In the genomic region with DNA sequence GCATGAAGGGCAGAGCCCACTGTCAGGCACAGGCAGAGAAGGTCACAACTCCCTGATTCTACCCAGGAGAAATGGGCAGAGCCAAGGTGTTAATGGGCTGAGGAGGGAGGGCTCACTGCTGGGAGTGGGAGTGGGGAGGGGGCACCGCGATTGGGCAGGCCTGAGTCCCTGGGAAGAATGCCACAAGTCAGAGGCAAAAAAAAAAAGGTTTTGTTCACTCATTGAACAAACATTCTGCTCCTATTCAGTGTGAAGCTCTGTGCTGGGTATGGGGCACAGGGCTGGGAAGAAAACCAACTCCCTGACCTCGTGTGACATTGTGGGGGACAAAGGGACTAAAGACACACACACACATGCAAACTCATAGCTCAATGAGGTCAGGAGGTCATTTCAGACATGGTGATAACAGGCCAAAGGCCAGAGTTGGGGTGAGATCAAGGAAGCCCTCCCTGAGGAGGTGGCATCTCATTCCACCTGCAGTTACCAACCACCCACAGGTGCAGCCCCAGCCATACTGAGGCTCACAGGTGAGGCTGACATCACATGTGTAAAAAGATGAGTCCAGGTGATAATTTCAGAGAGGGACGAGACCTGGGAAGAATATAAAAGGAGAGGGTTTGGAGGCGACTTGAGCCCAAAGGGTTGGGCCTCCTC, we compare ENCODE assay signal across 16 cellular contexts. TPM values are rescaled to one million over a fixed set of nuclear protein-coding genes. Genes with fewer than 3 reads are reported as not detected.
DNase-seq lines count a peak whose midpoint lies in the region; ATAC-seq and TF ChIP-seq lines count a peak whose summit lies in the region.
"Had no signal": no experiment of that assay in that cellular context is flagged by ENCODE, and none has a peak within 500 bp of the region (broad histone marks: within the 10 kb centered on the region; RNA-seq: fewer than 3 reads in every experiment).

No MANE protein-coding gene starts in this region.

- POLR2A ChIA-PET in SK-N-SH (lab: Yijun Ruan, JAX) = no interaction called here

- no peaks in the 10 kb centered on the region for H3F3A ChIP-seq in SK-N-SH (replicated peaks; ENCODE audit: insufficient read depth)

- H3K4ac ChIP-seq in trophoblast cell (ENCODE audit: low read depth, low read length) = no peak overlapping the region

- no peak for DNase-seq in SK-N-SH
- no peak for DNase-seq in trophoblast cell
- DNase-seq in upper lobe of right lung = no peak
- no peak for DNase-seq in HPDE6-E6E7 (ENCODE audit: extremely low spot score)
- DNase-seq in RKO (ENCODE audit: low spot score) = no peak
- DNase-seq in COLO829 (ENCODE audit: low spot score) = no peak
- DNase-seq: dermis blood vessel endothelial cell; H7; heart right ventricle; NCI-H2029 treated with DMSO at 0.1 percent for 48 hours; NCI-H524; stimulated activated CD4-positive, alpha-beta T cell treated with anti-CD3 and anti-CD28 coated beads, Interleukin-1b, Interleukin-23, amount 100 ng/mL, for 48 hours had no signal

- H3K4me2 ChIP-seq in SK-N-SH = peak overlapping the region; percentile 12; the same call in 1 of the 2 replicates
- H3K4me2 ChIP-seq in trophoblast cell (ENCODE audit: low read length) = no peak overlapping the region

- no peak overlapping the region for H2BK120ac ChIP-seq in trophoblast cell (ENCODE audit: insufficient read depth, low read length, poor library complexity)

- H2AFZ ChIP-seq in SK-N-SH (ENCODE audit: low read depth) (no peak overlapping the region), trophoblast cell (ENCODE audit: insufficient read depth, low read length, poor library complexity) (no peak overlapping the region)

- H4K8ac ChIP-seq in trophoblast cell (ENCODE audit: low read depth, low read length) = no peak overlapping the region

- no peak for TF ChIP-seq RAD21 in SK-N-SH (IDR thresholded peaks at IDR 0.05; ENCODE audit: low read length)

- CTCF ChIA-PET in SK-N-SH (lab: Yijun Ruan, JAX) = interaction anchor here (2.7 kb wide), 1 partner anchor 374 kb away, joined by 9 read pairs; no protein-coding TSS in a partner anchor

- H3K27me3 ChIP-seq in SK-N-SH (ENCODE audit: insufficient read depth) (no peaks in the 10 kb centered on the region), endocrine pancreas (ENCODE audit: control insufficient read depth, insufficient read depth, low read length) (peaks cover 14% of the 10 kb centered on the region), trophoblast cell (ENCODE audit: insufficient read depth, low read length) (no peaks in the 10 kb centered on the region), upper lobe of right lung (no peaks in the 10 kb centered on the region)
- H3K27me3 ChIP-seq: adrenal gland had no signal

- H3K23ac ChIP-seq in trophoblast cell (ENCODE audit: low read length) = no peak overlapping the region

- peaks cover 22% of the 10 kb centered on the region for H3K79me1 ChIP-seq in trophoblast cell (ENCODE audit: low read length)

- H4K91ac ChIP-seq in trophoblast cell (ENCODE audit: low read depth, low read length) = no peak overlapping the region

- intact Hi-C loops in upper lobe of right lung (cut with DNase I) = no loop called here

- no peak overlapping the region for H3K18ac ChIP-seq in trophoblast cell (ENCODE audit: low read length)

- TF ChIP-seq CTCF in SK-N-SH (IDR thresholded peaks at IDR 0.05) (no peak), upper lobe of right lung (IDR thresholded peaks at IDR 0.05) (no peak)

- peaks cover 25 to 30% of the 10 kb centered on the region in 2 experiments for H3K4me1 ChIP-seq in SK-N-SH (ENCODE audit: control insufficient read depth in 1 of 2, insufficient read depth in 2 of 2, low read depth in 1 of 2, low read length in 1 of 2)
- H3K4me1 ChIP-seq in endocrine pancreas (ENCODE audit: control insufficient read depth, insufficient read depth, low read length) = no peaks in the 10 kb centered on the region
- peaks cover 12% of the 10 kb centered on the region in 2 experiments for H3K4me1 ChIP-seq in trophoblast cell (ENCODE audit: control insufficient read depth in 1 of 2, insufficient read depth in 2 of 2, low read length in 2 of 2)
- peaks cover 35% of the 10 kb centered on the region for H3K4me1 ChIP-seq in upper lobe of right lung

- H3K9ac ChIP-seq in SK-N-SH (no peak overlapping the region; the same call in 1 of the 2 replicates), endocrine pancreas (ENCODE audit: control insufficient read depth, insufficient read depth, low read length) (peak overlapping the region; percentile 21), trophoblast cell (ENCODE audit: low read length) (no peak overlapping the region)

- no peak overlapping the region for H2BK5ac ChIP-seq in trophoblast cell (ENCODE audit: low read depth, low read length, poor library complexity)

- ATAC-seq in SK-N-SH treated with all-trans-retinoic acid at 6 μM for 48 hours = no peak
- no peak for ATAC-seq in upper lobe of right lung
- ATAC-seq: heart right ventricle, HepG2 had no signal

- TF ChIP-seq EP300 in SK-N-SH (IDR thresholded peaks at IDR 0.05; ENCODE audit: borderline replicate concordance in 1 of 2, low read depth in 1 of 2, low read length in 1 of 2) = no peak

- H4K12ac ChIP-seq in trophoblast cell (ENCODE audit: low read depth, low read length) = no peak overlapping the region

- H2AK5ac ChIP-seq in trophoblast cell (ENCODE audit: low read length) = peak overlapping the region; percentile 26

- H3K9me3 ChIP-seq in SK-N-SH = no peaks in the 10 kb centered on the region
- no peaks in the 10 kb centered on the region for H3K9me3 ChIP-seq in endocrine pancreas (ENCODE audit: control insufficient read depth, low read length)
- peaks cover 4% of the 10 kb centered on the region for H3K9me3 ChIP-seq in trophoblast cell (ENCODE audit: insufficient read depth, low read depth, low read length)
- H3K9me3 ChIP-seq in upper lobe of right lung = no peaks in the 10 kb centered on the region
- H3K9me3 ChIP-seq: adrenal gland, heart right ventricle had no signal

- H4K20me1 ChIP-seq in SK-N-SH (ENCODE audit: insufficient read depth) = peaks cover 10% of the 10 kb centered on the region

- H3K4me3 ChIP-seq in SK-N-SH (ENCODE audit: low read depth in 2 of 2, low read length in 1 of 2) (no peak overlapping the region), endocrine pancreas (ENCODE audit: control insufficient read depth, insufficient read depth, low read length) (no peak overlapping the region), trophoblast cell (ENCODE audit: low read depth, low read length) (no peak overlapping the region), upper lobe of right lung (no peak overlapping the region)
- H3K4me3 ChIP-seq: adrenal gland, heart right ventricle had no signal

- WGBS in SK-N-SH (ENCODE audit: low lambda C conversion rate) = 75% methylated on average over 5 of the region's 5 CpGs
- no CpG with 5 or more reads among the region's 5 CpGs for WGBS in trophoblast cell (ENCODE audit: extremely low coverage, insufficient coverage, insufficient read length)

- H3K27ac ChIP-seq in SK-N-SH (ENCODE audit: low read depth in 2 of 2, low read length in 1 of 2) = peak overlapping the region in 1 of 2 experiments; percentile 4; a peak in 1 of 4 replicates
- no peak overlapping the region for H3K27ac ChIP-seq in trophoblast cell (ENCODE audit: low read depth, low read length)
- H3K27ac ChIP-seq in upper lobe of right lung = peak overlapping the region; percentile 78
- H3K27ac ChIP-seq: adrenal gland had no signal

- H3K79me2 ChIP-seq in SK-N-SH (ENCODE audit: insufficient read depth) = peaks cover 22% of the 10 kb centered on the region
- H3K79me2 ChIP-seq in trophoblast cell (ENCODE audit: control insufficient read depth, insufficient read depth, low read length, poor library complexity) = peaks cover 18% of the 10 kb centered on the region

- H3K36me3 ChIP-seq in SK-N-SH (replicated peaks in 1 of 2; ENCODE audit: control insufficient read depth in 1 of 2, insufficient read depth in 2 of 2, low read length in 1 of 2) = no peaks in the 10 kb centered on the region
- H3K36me3 ChIP-seq in endocrine pancreas (ENCODE audit: control insufficient read depth, insufficient read depth, low read length) = no peaks in the 10 kb centered on the region
- no peaks in the 10 kb centered on the region for H3K36me3 ChIP-seq in trophoblast cell (ENCODE audit: control insufficient read depth in 1 of 2, insufficient read depth in 2 of 2, low read length in 2 of 2)
- H3K36me3 ChIP-seq in upper lobe of right lung = no peaks in the 10 kb centered on the region
- H3K36me3 ChIP-seq: adrenal gland, heart right ventricle had no signal

- no peak overlapping the region for H3K14ac ChIP-seq in trophoblast cell (ENCODE audit: low read length)

- peak overlapping the region; percentile 18 for H2BK12ac ChIP-seq in trophoblast cell (ENCODE audit: low read length)

- H3K9me2 ChIP-seq in SK-N-SH = no peaks in the 10 kb centered on the region

TF ChIP-seq in SK-N-SH, 30 proteins besides CTCF, POLR2A, EP300 and RAD21 (continues in another document):
- no peak for TF ChIP-seq NFIC (IDR thresholded peaks at IDR 0.05; ENCODE audit: borderline replicate concordance)
- no peak for TF ChIP-seq ELF1 (IDR thresholded peaks at IDR 0.05)
- TF ChIP-seq, protein P1, sequence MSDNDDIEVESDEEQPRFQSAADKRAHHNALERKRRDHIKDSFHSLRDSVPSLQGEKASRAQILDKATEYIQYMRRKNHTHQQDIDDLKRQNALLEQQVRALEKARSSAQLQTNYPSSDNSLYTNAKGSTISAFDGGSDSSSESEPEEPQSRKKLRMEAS (IDR thresholded peaks at IDR 0.05; ENCODE audit: low read depth) = no peak
- TF ChIP-seq CHD2 (IDR thresholded peaks at IDR 0.05; ENCODE audit: low read length, partially characterized antibody) = no peak
- no peak for TF ChIP-seq TEAD4 (IDR thresholded peaks at IDR 0.05; ENCODE audit: borderline replicate concordance, insufficient read depth)
- TF ChIP-seq FOXJ3 (CRISPR knock-in tag; IDR thresholded peaks at IDR 0.05) = no peak
- TF ChIP-seq RFX5 (IDR thresholded peaks at IDR 0.05; ENCODE audit: low read length) = no peak

RNA-seq across cellular contexts. Expression of gene PMEPA1, which starts 3.2 kb away (rescaled TPM):
- 5.9 and 7.1 TPM in 2 replicates for polyA plus RNA-seq in SK-N-SH (2012; rRNA removed)
- 6.1 and 6.8 TPM in 2 replicates for polyA plus RNA-seq in SK-N-SH (2012; cell fraction: cytosol; rRNA removed)
- 7.9 and 8.1 TPM in 2 replicates for polyA plus RNA-seq in SK-N-SH (2012; cell fraction: nucleus; rRNA removed)
- polyA plus RNA-seq in trophoblast cell (2013) = 43.9 and 46.9 TPM in 2 replicates
- 49.1 TPM for total RNA-seq in upper lobe of right lung
- total RNA-seq: HepG2 had no signal
- polyA plus RNA-seq: HepG2 had no signal
